ENCODE assay signal across 16 cellular contexts in the genomic region with DNA sequence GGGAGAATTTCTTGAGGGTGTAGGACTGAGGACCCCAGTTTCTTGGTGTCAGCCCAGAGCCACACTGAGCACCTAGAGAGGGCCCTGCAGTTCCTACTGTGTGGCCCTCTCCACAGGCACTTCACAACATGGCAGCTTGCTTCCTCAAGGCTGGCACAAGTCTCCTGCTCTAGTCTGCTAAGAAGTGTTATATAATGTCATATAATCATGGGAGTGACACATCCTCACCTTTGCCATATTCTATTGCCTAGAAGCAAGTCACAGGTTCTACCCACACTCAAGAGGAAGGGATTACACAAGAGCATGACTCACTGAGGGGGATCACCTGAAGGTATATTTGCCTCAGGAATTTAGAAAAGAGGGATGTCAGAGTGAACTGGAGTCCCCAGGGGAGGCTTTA. TPM values are rescaled to one million over a fixed set of nuclear protein-coding genes. Genes with fewer than 3 reads are reported as not detected.
A peak's percentile ranks its signal among the peaks of the same experiment; 100 is the strongest.
DNase-seq lines count a peak whose midpoint lies in the region; ATAC-seq, FAIRE-seq and TF ChIP-seq lines count a peak whose summit lies in the region.
"Had no signal": no experiment of that assay in that cellular context is flagged by ENCODE, and none has a peak within 500 bp of the region (broad histone marks: within the 10 kb centered on the region; RNA-seq: fewer than 3 reads in every experiment).

No MANE protein-coding gene starts in this region.

- no peak for TF ChIP-seq EP300 in K562 (IDR thresholded peaks at IDR 0.05; ENCODE audit: low read length)
- 0 out of 4 replicates have a peak, but pooled peaks of 1 of the 2 experiments have one; percentile 6 for TF ChIP-seq EP300 in HepG2 (IDR thresholded peaks at IDR 0.05; ENCODE audit: low read depth in 2 of 2, low read length in 2 of 2)
- no peak for TF ChIP-seq EP300 in HepG2 (CRISPR knock-in tag; IDR thresholded peaks at IDR 0.05; ENCODE audit: borderline replicate concordance)
- TF ChIP-seq EP300 in gastroesophageal sphincter (IDR thresholded peaks at IDR 0.05) = no peak

- no peak overlapping the region for H3K4me3 Mint-ChIP-seq in Caco-2 (ENCODE audit: unreplicated experiment)
- H3K4me3 Mint-ChIP-seq: activated naive CD8-positive, alpha-beta T cell treated with anti-CD3 and anti-CD28 coated beads, Interleukin-2, amount 10 ng/mL, durations not matched to agents 7 days and 5 days had no signal

- H3K9me3 ChIP-seq in Caco-2 (no peaks in the 10 kb centered on the region), K562 (replicated peaks; ENCODE audit: control insufficient read depth, insufficient read depth, low read depth, low read length) (no peaks in the 10 kb centered on the region), HepG2 (ENCODE audit: low read length) (no peaks in the 10 kb centered on the region), right cardiac atrium (ENCODE audit: control insufficient read depth, low read length) (no peaks in the 10 kb centered on the region), gastroesophageal sphincter (no peaks in the 10 kb centered on the region)
- H3K9me3 ChIP-seq: BE2C had no signal

- DNase-seq in Caco-2 (peak; percentile 49 to 56), HL-60 (ENCODE audit: low read depth in 1 of 2, low spot score in 1 of 2) (peak; percentile 26 to 43), K562 (ENCODE audit: extremely low read depth in 1 of 4, low spot score in 3 of 4) (no peak), HepG2 (ENCODE audit: low spot score) (peak; percentile 35), right cardiac atrium (no peak), D341Med (ENCODE audit: low spot score) (no peak), HK-2 (ENCODE audit: unreplicated experiment) (no peak)
- DNase-seq: activated naive CD8-positive, alpha-beta T cell treated with anti-CD3 and anti-CD28 coated beads, Interleukin-2, amount 10 ng/mL, durations not matched to agents 7 days and 5 days; BE2C; cortex of kidney; NCI-H1092; NCI-H510A; SHP77; stimulated activated naive CD4-positive, alpha-beta T cell treated with Interleukin-2 at 50 U/mL for 16 hours had no signal

- no peaks in the 10 kb centered on the region for H3K27me3 Mint-ChIP-seq in Caco-2 (ENCODE audit: insufficient read depth, unreplicated experiment)

- CTCF ChIA-PET in Caco-2 (lab: Charles Lee) = no interaction called here
- CTCF ChIA-PET in K562 (lab: Yijun Ruan, JAX; ENCODE audit: low intra/inter-chr PET ratio) = no interaction called here
- CTCF ChIA-PET in HepG2 (lab: Yijun Ruan, JAX; ENCODE audit: low intra/inter-chr PET ratio, low total read pairs) = no interaction called here

- H4K20me1 ChIP-seq in K562 (replicated peaks; ENCODE audit: control insufficient read depth, insufficient read depth, low read length) (no peaks in the 10 kb centered on the region), HepG2 (ENCODE audit: insufficient read depth, low read length) (no peaks in the 10 kb centered on the region)

- H3K4me1 ChIP-seq in Caco-2 (peaks cover 21% of the 10 kb centered on the region), K562 (replicated peaks in 1 of 2; ENCODE audit: control insufficient read depth in 2 of 2, insufficient read depth in 2 of 2, low read length in 2 of 2) (peaks cover 6 to 12% of the 10 kb centered on the region in 2 experiments; a peak in 4 of 5 replicates), HepG2 (ENCODE audit: insufficient read depth, low read length) (peaks cover 58% of the 10 kb centered on the region), right cardiac atrium (ENCODE audit: control insufficient read depth, insufficient read depth, low read length) (no peaks in the 10 kb centered on the region), gastroesophageal sphincter (peaks cover 0 to 23% (median 0%) of the 10 kb centered on the region in 3 donors)
- H3K4me1 ChIP-seq: BE2C had no signal

- TF ChIP-seq CTCF in Caco-2 (IDR thresholded peaks at IDR 0.05; ENCODE audit: insufficient read depth in 1 of 2, low read depth in 1 of 2, low read length in 1 of 2, severe bottlenecking in 1 of 2, unreplicated experiment in 1 of 2) (no peak), HL-60 (IDR thresholded peaks at IDR 0.05; ENCODE audit: insufficient read depth, low read length) (no peak), K562 (IDR thresholded peaks at IDR 0.05 in 2 of 3, conservative IDR thresholded peaks at IDR 0.05 in 1 of 3; ENCODE audit: insufficient read depth in 2 of 3, low read depth in 1 of 3, low read length in 3 of 3) (no peak), HepG2 (CRISPR knock-in tag; IDR thresholded peaks at IDR 0.05) (no peak), gastroesophageal sphincter (IDR thresholded peaks at IDR 0.05) (no peak)

- H3K27ac ChIP-seq in HL-60 (replicated peaks) (0 out of 2 replicates have a peak overlapping the region, but pooled peaks have one; percentile 25), K562 (ENCODE audit: extremely low read depth, low read depth, low read length) (no peak overlapping the region), HepG2 (ENCODE audit: extremely low read length, insufficient read depth, low read length) (no peak overlapping the region), right cardiac atrium (ENCODE audit: low read length) (no peak overlapping the region), gastroesophageal sphincter (no peak overlapping the region)

- no peak for TF ChIP-seq POLR2A in K562 (conservative IDR thresholded peaks at IDR 0.05)
- TF ChIP-seq POLR2A in HepG2 (IDR thresholded peaks at IDR 0.05; ENCODE audit: insufficient read depth in 1 of 2, low read depth in 2 of 2, low read length in 2 of 2) = no peak
- TF ChIP-seq POLR2A in gastroesophageal sphincter (IDR thresholded peaks at IDR 0.05) = no peak

- POLR2A ChIA-PET in Caco-2 (lab: Charles Lee) = no interaction called here
- POLR2A ChIA-PET in K562 (lab: Yijun Ruan, JAX) = interaction anchor here (0.8 to 1.7 kb wide), 2 partner anchors 10 to 66 kb away, joined by 4 to 9 read pairs; no protein-coding TSS in a partner anchor
- POLR2A ChIA-PET in HepG2 (lab: Yijun Ruan, JAX) = interaction anchor here (0.9 kb wide), 1 partner anchor 67 kb away, joined by 3 read pairs; the partner anchor contains the start of gene TUFT1

- in situ Hi-C loops in K562 (cut with MboI) (no loop called here), HepG2 (cut with HindIII; ENCODE audit: extremely low pct_ligation_motif_present, low pct_unique_long_range_greater_than_20kb) (no loop called here)

- H3K36me3 Mint-ChIP-seq in Caco-2 (ENCODE audit: insufficient read depth, unreplicated experiment) = peaks cover 5% of the 10 kb centered on the region
- H3K36me3 Mint-ChIP-seq: activated naive CD8-positive, alpha-beta T cell treated with anti-CD3 and anti-CD28 coated beads, Interleukin-2, amount 10 ng/mL, durations not matched to agents 7 days and 5 days had no signal

- intact Hi-C loops in Caco-2 (cut with micrococcal nuclease; ENCODE audit: unreplicated experiment) (no loop called here), K562 (cut with micrococcal nuclease) (no loop called here), HepG2 (cut with micrococcal nuclease; ENCODE audit: unreplicated experiment) (no loop called here), right cardiac atrium (cut with DNase I) (loop anchor here in 1 of 4 donors (10.0 kb wide), 1 partner anchor 58 kb away; no protein-coding TSS in a partner anchor)

- BruUV-seq in Caco-2 (replicated peaks; lab: Mats Ljungman, UMichigan) = no TSS peak
- BruUV-seq in K562 (replicated peaks; lab: Mats Ljungman, UMichigan) = no TSS peak
- BruUV-seq in HepG2 (replicated peaks; lab: Mats Ljungman, UMichigan) = no TSS peak

- H3K36me3 ChIP-seq in Caco-2 (ENCODE audit: control insufficient read depth, insufficient read depth, low read length) (no peaks in the 10 kb centered on the region), K562 (ENCODE audit: control insufficient read depth, insufficient read depth, low read length) (no peaks in the 10 kb centered on the region; the same call in 2 of the 3 replicates), HepG2 (replicated peaks in 1 of 2; ENCODE audit: control insufficient read depth in 1 of 2, insufficient read depth in 2 of 2, low read length in 2 of 2) (no peaks in the 10 kb centered on the region), gastroesophageal sphincter (no peaks in the 10 kb centered on the region)
- H3K36me3 ChIP-seq: BE2C had no signal

- no peaks in the 10 kb centered on the region for H3K27me3 ChIP-seq in Caco-2 (replicated peaks; ENCODE audit: control insufficient read depth, insufficient read depth, low read length)
- H3K27me3 ChIP-seq in HL-60 (ENCODE audit: insufficient read depth, poor library complexity, severe bottlenecking) = no peaks in the 10 kb centered on the region
- H3K27me3 ChIP-seq in K562 (ENCODE audit: control insufficient read depth in 2 of 2, insufficient read depth in 2 of 2, low read length in 2 of 2) = peaks cover 0 to 3% of the 10 kb centered on the region in 2 experiments; a peak in 1 of 5 replicates
- no peaks in the 10 kb centered on the region for H3K27me3 ChIP-seq in HepG2 (ENCODE audit: control insufficient read depth in 1 of 2, insufficient read depth in 2 of 2, low read length in 2 of 2)
- H3K27me3 ChIP-seq in right cardiac atrium (ENCODE audit: control insufficient read depth, insufficient read depth) = no peaks in the 10 kb centered on the region
- no peaks in the 10 kb centered on the region for H3K27me3 ChIP-seq in gastroesophageal sphincter
- H3K27me3 ChIP-seq: BE2C had no signal

- ATAC-seq in K562 (no peak), HepG2 (no peak), right cardiac atrium (no peak), gastroesophageal sphincter (no peak)

- H3K4me2 ChIP-seq in K562 (ENCODE audit: insufficient read depth, low read length) (no peak overlapping the region), HepG2 (ENCODE audit: low read depth, low read length) (peak overlapping the region; percentile 43; the same call in 1 of the 2 replicates)

- H3K9me3 Mint-ChIP-seq in Caco-2 (ENCODE audit: unreplicated experiment) = no peaks in the 10 kb centered on the region
- H3K9me3 Mint-ChIP-seq: activated naive CD8-positive, alpha-beta T cell treated with anti-CD3 and anti-CD28 coated beads, Interleukin-2, amount 10 ng/mL, durations not matched to agents 7 days and 5 days had no signal

- H3K4me1 Mint-ChIP-seq in Caco-2 (ENCODE audit: low read depth, unreplicated experiment) = peaks cover 24% of the 10 kb centered on the region

- H3K27ac Mint-ChIP-seq in Caco-2 (ENCODE audit: unreplicated experiment) = peak overlapping the region; percentile 54
- H3K27ac Mint-ChIP-seq: activated naive CD8-positive, alpha-beta T cell treated with anti-CD3 and anti-CD28 coated beads, Interleukin-2, amount 10 ng/mL, durations not matched to agents 7 days and 5 days had no signal

- H3K9me1 ChIP-seq in K562 (ENCODE audit: control insufficient read depth, insufficient read depth, low read length) = no peaks in the 10 kb centered on the region

- no peak overlapping the region for H2AFZ ChIP-seq in K562 (ENCODE audit: low read depth, low read length)
- no peak overlapping the region for H2AFZ ChIP-seq in HepG2 (ENCODE audit: low read length)

- FAIRE-seq in K562 (lab: Jason Lieb, UNC) = no peak
- no peak for FAIRE-seq in HepG2 (lab: Jason Lieb, UNC)
- FAIRE-seq: GM12892 had no signal

- H3K9ac ChIP-seq in K562 (ENCODE audit: insufficient read depth in 1 of 2, low read depth in 2 of 2, low read length in 2 of 2) (no peak overlapping the region), HepG2 (ENCODE audit: insufficient read depth, low read depth, low read length) (no peak overlapping the region)

- no peak for TF ChIP-seq RAD21 in K562 (CRISPR knock-in tag; conservative IDR thresholded peaks at IDR 0.05 in 1 of 2, IDR thresholded peaks at IDR 0.05 in 1 of 2)
- TF ChIP-seq RAD21 in HepG2 (CRISPR knock-in tag; IDR thresholded peaks at IDR 0.05) = no peak

- H3K4me3 ChIP-seq in Caco-2 (ENCODE audit: low read depth, low read length) (no peak overlapping the region), HL-60 (replicated peaks; ENCODE audit: insufficient read depth, low read length) (no peak overlapping the region), K562 (no peak overlapping the region), HepG2 (replicated peaks in 1 of 3; ENCODE audit: insufficient read depth in 1 of 3, low read depth in 2 of 3, low read length in 3 of 3) (no peak overlapping the region), right cardiac atrium (ENCODE audit: low read length) (no peak overlapping the region), gastroesophageal sphincter (no peak overlapping the region)

- H3K79me2 ChIP-seq in K562 (ENCODE audit: control insufficient read depth, insufficient read depth, low read length) (no peaks in the 10 kb centered on the region), HepG2 (ENCODE audit: insufficient read depth, low read length) (no peaks in the 10 kb centered on the region)

RNA-seq across cellular contexts. Expression of gene SNX27, which starts 5.5 kb away (rescaled TPM):
- 47.2 and 47.4 TPM in 2 replicates for total RNA-seq in Caco-2 (2022)
- 29.2 and 73.2 TPM in 2 replicates for total RNA-seq in K562 (2011; cell fraction: chromatin; rRNA removed; ENCODE audit: low replicate concordance)
- total RNA-seq in K562 (2011; cell fraction: nucleolus; rRNA removed) = 15.2 and 18.3 TPM in 2 replicates
- total RNA-seq in K562 (2011; cell fraction: nucleoplasm; rRNA removed) = 50.2 and 74.7 TPM in 2 replicates
- 9.0 and 9.6 TPM in 2 replicates for total RNA-seq in K562 (2014; rRNA removed)
- total RNA-seq in K562 (2014; rRNA removed; fragmentation: Illumina TruSeq; extraction: Trizol) = 11.1 and 14.8 TPM in 2 replicates
- total RNA-seq in K562 (2015; rRNA removed; fragmentation: Illumina TruSeq; extraction: Trizol) = 10.4 and 10.6 TPM in 2 replicates
- 15.3 and 18.7 TPM in 2 replicates for total RNA-seq in K562 (2021)
- polyA plus RNA-seq in K562 (2011; rRNA removed) = 13.2 and 13.6 TPM in 2 replicates
- polyA plus RNA-seq in K562 (2011; cell fraction: cytosol; rRNA removed) = 5.9 and 9.6 TPM in 2 replicates
- polyA plus RNA-seq in K562 (2011; cell fraction: nucleus; rRNA removed) = 11.6 and 14.7 TPM in 2 replicates
- 2.9 and 5.1 TPM in 2 replicates for polyA plus RNA-seq in K562 (2012)
- polyA plus RNA-seq in K562 (2014; fragmentation: Illumina TruSeq; extraction: Trizol) = 5.1 and 6.8 TPM in 2 replicates
- 10 to 100 TPM in 1 of 2 experiments, 1 to 10 TPM in 1; 4.5 to 10.1 TPM for polyA plus RNA-seq in K562 (2014; fragmentation: Nextera tagmentation; extraction: Ambion mirVana)
- polyA plus RNA-seq in K562 (2014; rRNA removed) = 7.6 and 8.3 TPM in 2 replicates
- polyA minus RNA-seq in K562 (2011; rRNA and poly(A)+ RNA removed) = 38.1 and 44.0 TPM in 2 replicates
- 16.7 and 20.4 TPM in 2 replicates for polyA minus RNA-seq in K562 (2011; cell fraction: cytosol; rRNA and poly(A)+ RNA removed)
- 7.3 and 13.8 TPM in 2 replicates for polyA minus RNA-seq in K562 (2011; cell fraction: nucleus; rRNA and poly(A)+ RNA removed)
- total RNA-seq in HepG2 (2016; rRNA removed; fragmentation: Illumina TruSeq; extraction: Trizol) = 17.8 and 22.8 TPM in 2 replicates
- 26.3 and 28.9 TPM in 2 replicates for total RNA-seq in HepG2 (2016; cell fraction: cytosol; rRNA removed; fragmentation: Illumina TruSeq; extraction: Trizol; ENCODE audit: low read depth)
- total RNA-seq in HepG2 (2016; cell fraction: insoluble cytoplasmic fraction; rRNA removed; fragmentation: Illumina TruSeq; extraction: Trizol) = 18.5 and 19.3 TPM in 2 replicates
- 12.7 and 13.8 TPM in 2 replicates for total RNA-seq in HepG2 (2016; cell fraction: membrane; rRNA removed; fragmentation: Illumina TruSeq; extraction: Trizol)
- total RNA-seq in HepG2 (2016; cell fraction: nucleus; rRNA removed; fragmentation: Illumina TruSeq; extraction: Trizol) = 17.2 and 20.1 TPM in 2 replicates
- 14.4 and 14.5 TPM in 2 replicates for polyA plus RNA-seq in HepG2 (2011; rRNA removed)
- 7.9 and 10.9 TPM in 2 replicates for polyA plus RNA-seq in HepG2 (2011; cell fraction: cytosol; rRNA removed)
- 10.0 and 12.0 TPM in 2 replicates for polyA plus RNA-seq in HepG2 (2011; cell fraction: nucleus; rRNA removed)
- polyA plus RNA-seq in HepG2 (2012) = 4.5 and 5.2 TPM in 2 replicates
- polyA plus RNA-seq in HepG2 (2016; cell fraction: cytosol; fragmentation: Illumina TruSeq; extraction: Trizol; ENCODE audit: low read depth) = 0.61 and 0.63 TPM in 2 replicates
- 11.0 and 13.2 TPM in 2 replicates for polyA plus RNA-seq in HepG2 (2016; cell fraction: insoluble cytoplasmic fraction; fragmentation: Illumina TruSeq; extraction: Trizol; ENCODE audit: low read depth)
- 1.9 and 2.3 TPM in 2 replicates for polyA plus RNA-seq in HepG2 (2016; cell fraction: membrane; fragmentation: Illumina TruSeq; extraction: Trizol; ENCODE audit: low read depth)
- polyA plus RNA-seq in HepG2 (2016; cell fraction: nucleus; fragmentation: Illumina TruSeq; extraction: Trizol; ENCODE audit: insufficient read depth, low read depth) = 16.5 and 19.9 TPM in 2 replicates
- 22.1 and 26.3 TPM in 2 replicates for polyA minus RNA-seq in HepG2 (2011; rRNA and poly(A)+ RNA removed; ENCODE audit: low replicate concordance)
- polyA minus RNA-seq in HepG2 (2011; cell fraction: cytosol; rRNA and poly(A)+ RNA removed) = 17.5 and 23.0 TPM in 2 replicates
- polyA minus RNA-seq in HepG2 (2011; cell fraction: nucleus; rRNA and poly(A)+ RNA removed) = 21.8 and 26.6 TPM in 2 replicates
- 10 to 100 TPM; 34.1 to 36.5 (median 35.5) TPM for total RNA-seq in right cardiac atrium
- 13.7 TPM for polyA plus RNA-seq in right cardiac atrium
- 10 to 100 TPM; 48.1 to 61.1 (median 53.8) TPM for total RNA-seq in gastroesophageal sphincter

Comparison
In these comparisons a context has a peak if more than half of its experiments do, and no peak if none do; other contexts are left out.
1. DNase-seq: peak in Caco-2 (2 of 2), HL-60 (2 of 2) and HepG2 (single experiment); none in K562 (0 of 4), right cardiac atrium (0 of 3), D341Med (single experiment) and HK-2 (single experiment).